Comparison of ENCODE assay signal across 8 cellular contexts in the genomic region with DNA sequence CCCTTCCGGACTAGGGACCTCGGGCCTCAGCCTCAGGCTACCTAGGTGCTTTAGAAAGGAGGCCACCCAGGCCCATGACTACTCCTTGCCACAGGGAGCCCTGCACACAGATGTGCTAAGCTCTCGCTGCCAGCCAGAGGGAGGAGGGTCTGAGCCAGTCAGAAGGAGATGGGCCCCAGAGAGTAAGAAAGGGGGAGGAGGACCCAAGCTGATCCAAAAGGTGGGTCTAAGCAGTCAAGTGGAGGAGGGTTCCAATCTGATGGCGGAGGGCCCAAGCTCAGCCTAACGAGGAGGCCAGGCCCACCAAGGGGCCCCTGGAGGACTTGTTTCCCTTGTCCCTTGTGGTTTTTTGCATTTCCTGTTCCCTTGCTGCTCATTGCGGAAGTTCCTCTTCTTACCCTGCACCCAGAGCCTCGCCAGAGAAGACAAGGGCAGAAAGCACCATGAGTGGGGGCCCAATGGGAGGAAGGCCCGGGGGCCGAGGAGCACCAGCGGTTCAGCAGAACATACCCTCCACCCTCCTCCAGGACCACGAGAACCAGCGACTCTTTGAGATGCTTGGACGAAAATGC. TPM values are rescaled to one million over a fixed set of nuclear protein-coding genes. Genes with fewer than 3 reads are reported as not detected.
DNase-seq lines count a peak whose midpoint lies in the region; ATAC-seq, FAIRE-seq and TF ChIP-seq lines count a peak whose summit lies in the region.

TSS of gene WAS (plus strand) at position 389 of the 572 bp plus-strand sequence. CDS start at position 444, 55 bp downstream.

- no peaks in the 10 kb centered on the region for H4K20me1 ChIP-seq in HepG2 (ENCODE audit: insufficient read depth, low read length)

- in situ Hi-C loops in HepG2 (cut with HindIII; ENCODE audit: extremely low pct_ligation_motif_present, low pct_unique_long_range_greater_than_20kb): no loop called here

- no peak for FAIRE-seq in HepG2 (lab: Jason Lieb, UNC)

- H3K27ac ChIP-seq in HepG2 (ENCODE audit: extremely low read length, insufficient read depth, low read length) (no peak within 1 kb of the TSS), upper lobe of left lung (peak within 1 kb of the TSS; percentile 79 to 82 (median 81))

- WGBS in HepG2 (ENCODE audit: low lambda C conversion rate): 54% methylated on average over 6 of the region's 13 CpGs
- WGBS in upper lobe of left lung, 2 donors: 63 to 66% methylated on average over 4 to 13 of the region's 13 CpGs

- TF ChIP-seq POLR2A in GM19099 (IDR thresholded peaks at IDR 0.05; ENCODE audit: extremely low read depth, insufficient read length, low read depth) (peak; percentile 67), HepG2 (IDR thresholded peaks at IDR 0.05; ENCODE audit: insufficient read depth in 1 of 2, low read depth in 2 of 2, low read length in 2 of 2) (no peak), upper lobe of left lung (IDR thresholded peaks at IDR 0.05) (peak in 1 of 4 donors; percentile 53)

- TF ChIP-seq CTCF in HepG2 (CRISPR knock-in tag; IDR thresholded peaks at IDR 0.05) (no peak), upper lobe of left lung (IDR thresholded peaks at IDR 0.05) (no peak)

- H3K4me3 ChIP-seq in HepG2 (replicated peaks in 1 of 3; ENCODE audit: insufficient read depth in 1 of 3, low read depth in 2 of 3, low read length in 3 of 3) (no peak within 1 kb of the TSS), upper lobe of left lung (peak within 1 kb of the TSS in 3 of 4 donors; percentile 28 to 44 (median 34))

- H3K9ac ChIP-seq in HepG2 (ENCODE audit: insufficient read depth, low read depth, low read length): no peak within 1 kb of the TSS

- peak; percentile 74 for ATAC-seq in HG03280 (IDR thresholded peaks at IDR 0.05; ENCODE audit: unreplicated experiment)
- no peak for ATAC-seq in HepG2
- ATAC-seq in upper lobe of left lung (ENCODE audit: low FRiP score in 2 of 2): peak; percentile 54 to 88

- POLR2A ChIA-PET in HepG2 (lab: Yijun Ruan, JAX): no interaction called here

- no peak within 1 kb of the TSS for H3K4me2 ChIP-seq in HepG2 (ENCODE audit: low read depth, low read length)

- intact Hi-C loops in HepG2 (cut with micrococcal nuclease; ENCODE audit: unreplicated experiment): no loop called here

- H3K4me1 ChIP-seq in HepG2 (ENCODE audit: insufficient read depth, low read length): peaks cover 2% of the 10 kb centered on the region
- H3K4me1 ChIP-seq in upper lobe of left lung: peaks cover 0 to 3% (median 0%) of the 10 kb centered on the region in 4 donors

- H3K36me3 ChIP-seq in HepG2 (replicated peaks in 1 of 2; ENCODE audit: control insufficient read depth in 1 of 2, insufficient read depth in 2 of 2, low read length in 2 of 2) (no peaks in the 10 kb centered on the region), upper lobe of left lung (no peaks in the 10 kb centered on the region)

- H3K79me2 ChIP-seq in HepG2 (ENCODE audit: insufficient read depth, low read length): no peaks in the 10 kb centered on the region

- H3K27me3 ChIP-seq in HepG2 (ENCODE audit: control insufficient read depth in 1 of 2, insufficient read depth in 2 of 2, low read length in 2 of 2) (no peaks in the 10 kb centered on the region), upper lobe of left lung (no peaks in the 10 kb centered on the region)

- BruUV-seq in HepG2 (replicated peaks; lab: Mats Ljungman, UMichigan): no TSS peak

- H3K9me3 ChIP-seq in HepG2 (ENCODE audit: low read length) (no peaks in the 10 kb centered on the region), upper lobe of left lung (no peaks in the 10 kb centered on the region)

- CTCF ChIA-PET in HepG2 (lab: Yijun Ruan, JAX; ENCODE audit: low intra/inter-chr PET ratio, low total read pairs): no interaction called here

- no peak for TF ChIP-seq RAD21 in HepG2 (CRISPR knock-in tag; IDR thresholded peaks at IDR 0.05)

- no peak for TF ChIP-seq EP300 in HepG2 (IDR thresholded peaks at IDR 0.05; ENCODE audit: low read depth in 2 of 2, low read length in 2 of 2)
- no peak for TF ChIP-seq EP300 in HepG2 (CRISPR knock-in tag; IDR thresholded peaks at IDR 0.05; ENCODE audit: borderline replicate concordance)
- no peak for TF ChIP-seq EP300 in upper lobe of left lung (IDR thresholded peaks at IDR 0.05)

- DNase-seq in activated CD4-positive, alpha-beta T cell treated with anti-CD3 and anti-CD28 coated beads, Interleukin-2, amount 50 U/mL, for 1 hour: peak; percentile 16
- DNase-seq in HepG2 (ENCODE audit: low spot score) (no peak), upper lobe of left lung (peak in 1 of 2 donors; percentile 49), superior temporal gyrus (ENCODE audit: extremely low spot score) (no peak), dedifferentiated amniotic fluid mesenchymal stem cell (ENCODE audit: extremely low spot score) (no peak), NCI-H1436 (lab: John Stamatoyannopoulos, UW) (no peak)

- no peak within 1 kb of the TSS for H2AFZ ChIP-seq in HepG2 (ENCODE audit: low read length)

TF ChIP-seq in HepG2, 621 proteins besides CTCF, POLR2A, EP300 and RAD21:
- peak; percentile 88 for TF ChIP-seq ZSCAN22 (CRISPR knock-in tag; IDR thresholded peaks at IDR 0.05)
- TF ChIP-seq FOXP4 (CRISPR knock-in tag; IDR thresholded peaks at IDR 0.05): no peak

RNA-seq across cellular contexts. Expression of gene WAS, which starts in this region (rescaled TPM):
- not detected in 2 replicates for total RNA-seq in HepG2 (2016; rRNA removed; fragmentation: Illumina TruSeq; extraction: Trizol)
- not detected in 2 replicates for total RNA-seq in HepG2 (2016; cell fraction: cytosol; rRNA removed; fragmentation: Illumina TruSeq; extraction: Trizol; ENCODE audit: low read depth)
- not detected in 2 replicates for total RNA-seq in HepG2 (2016; cell fraction: insoluble cytoplasmic fraction; rRNA removed; fragmentation: Illumina TruSeq; extraction: Trizol)
- total RNA-seq in HepG2 (2016; cell fraction: membrane; rRNA removed; fragmentation: Illumina TruSeq; extraction: Trizol): not detected in 2 replicates
- not detected in 2 replicates for total RNA-seq in HepG2 (2016; cell fraction: nucleus; rRNA removed; fragmentation: Illumina TruSeq; extraction: Trizol)
- polyA plus RNA-seq in HepG2 (2011; rRNA removed): 0.11 and 0.18 TPM in 2 replicates
- polyA plus RNA-seq in HepG2 (2011; cell fraction: cytosol; rRNA removed): 0.03 TPM in 1 of 2 replicates, not detected in the other
- polyA plus RNA-seq in HepG2 (2011; cell fraction: nucleus; rRNA removed): 0.21 and 0.54 TPM in 2 replicates
- polyA plus RNA-seq in HepG2 (2012): 0.21 TPM in 2 replicates
- not detected in 2 replicates for polyA plus RNA-seq in HepG2 (2016; cell fraction: cytosol; fragmentation: Illumina TruSeq; extraction: Trizol; ENCODE audit: low read depth)
- polyA plus RNA-seq in HepG2 (2016; cell fraction: insoluble cytoplasmic fraction; fragmentation: Illumina TruSeq; extraction: Trizol; ENCODE audit: low read depth): not detected in 2 replicates
- not detected in 2 replicates for polyA plus RNA-seq in HepG2 (2016; cell fraction: membrane; fragmentation: Illumina TruSeq; extraction: Trizol; ENCODE audit: low read depth)
- not detected in 2 replicates for polyA plus RNA-seq in HepG2 (2016; cell fraction: nucleus; fragmentation: Illumina TruSeq; extraction: Trizol; ENCODE audit: insufficient read depth, low read depth)
- polyA minus RNA-seq in HepG2 (2011; rRNA and poly(A)+ RNA removed; ENCODE audit: low replicate concordance): 0.08 and 0.09 TPM in 2 replicates
- not detected in 2 replicates for polyA minus RNA-seq in HepG2 (2011; cell fraction: cytosol; rRNA and poly(A)+ RNA removed)
- polyA minus RNA-seq in HepG2 (2011; cell fraction: nucleus; rRNA and poly(A)+ RNA removed): not detected in 2 replicates
- 10 to 100 TPM; 11.7 to 46.0 (median 33.9) TPM for total RNA-seq in upper lobe of left lung

Comparison
In these comparisons a context has a peak if more than half of its experiments do, and no peak if none do; other contexts are left out.
1. RNA of gene WAS (total RNA-seq): 11.7 to 46.0 TPM in upper lobe of left lung; not detected in HepG2; every median in the first group is over 4 times any median in the second.
2. H3K4me3 ChIP-seq: peak in upper lobe of left lung (3 of 4); none in HepG2 (0 of 3).